Comparison of ENCODE assay signal across 23 cellular contexts in the genomic region with DNA sequence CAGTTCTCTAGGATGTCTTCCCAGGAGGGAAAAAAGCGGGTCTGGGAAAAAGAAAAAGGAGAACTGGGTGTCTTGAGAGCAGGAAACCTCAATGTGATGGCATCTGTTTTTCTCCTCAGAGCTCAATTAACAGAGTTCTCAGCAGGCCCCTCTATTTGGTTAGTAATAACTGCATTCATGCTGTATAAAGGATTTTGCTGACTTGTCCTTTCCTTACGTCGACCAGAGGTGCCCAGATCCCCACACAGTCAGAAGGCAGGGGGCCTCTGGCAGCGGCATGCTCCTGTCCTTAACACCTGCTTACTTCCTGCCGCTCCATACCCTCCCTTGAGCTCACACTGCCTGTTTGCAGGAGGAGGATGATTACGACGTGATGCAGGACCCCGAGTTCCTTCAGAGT.
"Had no signal": no experiment of that assay in that cellular context is flagged by ENCODE, and none has a peak within 500 bp of the region (broad histone marks: within the 10 kb centered on the region; RNA-seq: fewer than 3 reads in every experiment).

No MANE protein-coding gene starts in this region.

- FAIRE-seq: astrocyte, urothelium cell line had no signal

- H3K4me2 ChIP-seq: smooth muscle cell had no signal

- H3K27me3 Mint-ChIP-seq: activated CD4-positive, alpha-beta T cell treated with anti-CD3 and anti-CD28 coated beads, Interleukin-2, amount 10 ng/mL, durations not matched to agents 24 days and 14 days; activated naive CD4-positive, alpha-beta T cell treated with anti-CD3 and anti-CD28 coated beads, Interleukin-2, amount 50 U/mL, for 24 hours; memory B cell; stimulated activated memory B cell treated with anti-CD40 and anti-IgM and Interleukin-4, amounts not matched to agents 10 μg/mL and 1 μg/mL and 100 μg/mL, for 72 hours had no signal

- H3K4me1 ChIP-seq: parathyroid adenoma, sigmoid colon, stomach, suprapubic skin, tibial nerve had no signal

- DNase-seq: activated CD4-positive, alpha-beta T cell treated with anti-CD3 and anti-CD28 coated beads, Interleukin-2, amount 10 ng/mL, durations not matched to agents 24 days and 14 days; activated gamma-delta T cell treated with Interleukin-2 at 50 U/mL for 16 hours; central memory CD4-positive, alpha-beta T cell; effector memory CD4-positive, alpha-beta T cell; heart right ventricle; islet precursor cell; left colon; nucleus accumbens; sigmoid colon; stimulated activated CD4-positive, alpha-beta T cell treated with anti-CD3 and anti-CD28 coated beads, Interleukin-15, amount 100 ng/mL, for 24 hours; stomach; T1000 had no signal

- H3K9me3 ChIP-seq: heart right ventricle, sigmoid colon, stomach, suprapubic skin, tibial nerve had no signal

- H3K4me3 Mint-ChIP-seq: activated CD4-positive, alpha-beta T cell treated with anti-CD3 and anti-CD28 coated beads, Interleukin-2, amount 10 ng/mL, durations not matched to agents 24 days and 14 days; activated naive CD4-positive, alpha-beta T cell treated with anti-CD3 and anti-CD28 coated beads, Interleukin-2, amount 50 U/mL, for 24 hours; memory B cell; nephron; stimulated activated memory B cell treated with anti-CD40 and anti-IgM and Interleukin-4, amounts not matched to agents 10 μg/mL and 1 μg/mL and 100 μg/mL, for 72 hours; T-helper 1 cell treated with Interleukin-12 subunit alpha and Interleukin-12 subunit beta and Interleukin-4 antibody, amounts not matched to agents 30 μg/mL and 1 μg/mL, for 36 hours had no signal

- H3K4me1 Mint-ChIP-seq: activated CD4-positive, alpha-beta T cell treated with anti-CD3 and anti-CD28 coated beads, Interleukin-2, amount 10 ng/mL, durations not matched to agents 24 days and 14 days; activated naive CD4-positive, alpha-beta T cell treated with anti-CD3 and anti-CD28 coated beads, Interleukin-2, amount 50 U/mL, for 24 hours; nephron had no signal

- H3K27ac Mint-ChIP-seq: activated CD4-positive, alpha-beta T cell treated with anti-CD3 and anti-CD28 coated beads, Interleukin-2, amount 10 ng/mL, durations not matched to agents 24 days and 14 days; memory B cell; nephron; T-helper 1 cell treated with Interleukin-12 subunit alpha and Interleukin-12 subunit beta and Interleukin-4 antibody, amounts not matched to agents 30 μg/mL and 1 μg/mL, for 36 hours had no signal

- H3K4me3 ChIP-seq: heart right ventricle, sigmoid colon, smooth muscle cell, stomach, suprapubic skin, tibial nerve had no signal

- ATAC-seq: heart right ventricle; left colon; stimulated activated memory B cell treated with anti-CD40 and anti-IgM and Interleukin-4, amounts not matched to agents 10 μg/mL and 1 μg/mL and 100 μg/mL, for 72 hours had no signal

- H3K9me3 Mint-ChIP-seq: activated CD4-positive, alpha-beta T cell treated with anti-CD3 and anti-CD28 coated beads, Interleukin-2, amount 10 ng/mL, durations not matched to agents 24 days and 14 days; activated naive CD4-positive, alpha-beta T cell treated with anti-CD3 and anti-CD28 coated beads, Interleukin-2, amount 50 U/mL, for 24 hours; memory B cell; nephron; stimulated activated memory B cell treated with anti-CD40 and anti-IgM and Interleukin-4, amounts not matched to agents 10 μg/mL and 1 μg/mL and 100 μg/mL, for 72 hours; T-helper 1 cell treated with Interleukin-12 subunit alpha and Interleukin-12 subunit beta and Interleukin-4 antibody, amounts not matched to agents 30 μg/mL and 1 μg/mL, for 36 hours had no signal

- H3K27me3 ChIP-seq: heart right ventricle, sigmoid colon, stomach, suprapubic skin, tibial nerve had no signal

- H3K27ac ChIP-seq: heart right ventricle, parathyroid adenoma, sigmoid colon, stomach, suprapubic skin, tibial nerve had no signal
